7 cellular contexts compared by ENCODE assay signal in the genomic region with DNA sequence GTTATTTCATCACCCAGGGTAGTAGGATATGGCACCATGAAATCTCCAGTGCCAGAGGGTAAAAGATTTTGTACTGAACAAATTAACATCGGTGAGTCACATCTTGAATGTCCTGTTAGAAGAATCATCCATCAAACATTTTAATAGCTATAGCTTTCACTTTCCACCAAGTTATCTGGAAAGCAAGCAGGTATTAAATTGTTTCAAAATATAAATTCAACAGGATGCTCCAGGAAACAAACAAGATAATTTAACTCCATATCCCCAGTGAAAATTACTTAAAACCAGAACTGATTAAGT. TPM values are rescaled to one million over a fixed set of nuclear protein-coding genes. Genes with fewer than 3 reads are reported as not detected.
A peak's percentile ranks its signal among the peaks of the same experiment; 100 is the strongest.
DNase-seq lines count a peak whose midpoint lies in the region; ATAC-seq, FAIRE-seq and TF ChIP-seq lines count a peak whose summit lies in the region.

No MANE protein-coding gene starts in this region.

- ATAC-seq in esophagus mucosa (peak; percentile 24), HG02970 (IDR thresholded peaks at IDR 0.05; ENCODE audit: low FRiP score, unreplicated experiment) (no peak)

- FAIRE-seq in GM12891 (lab: Jason Lieb, UNC): no peak

- no peak for TF ChIP-seq POLR2A in GM12891 (IDR thresholded peaks at IDR 0.05; ENCODE audit: low read depth, low read length)

- peak; percentile 39 for DNase-seq in GM04503 (ENCODE audit: low read depth)
- DNase-seq in OCI-M1 (lab: John Stamatoyannopoulos, UW): peak; percentile 50
- DNase-seq in renal cortical epithelial cell (ENCODE audit: low read depth): peak; percentile 90
- DNase-seq in GM12891 (ENCODE audit: insufficient read length, low spot score): no peak
- DNase-seq in SKM-1 (lab: John Stamatoyannopoulos, UW; ENCODE audit: unreplicated experiment): no peak

TF ChIP-seq in GM12891, 5 proteins besides CTCF, POLR2A, EP300 and RAD21:
- TF ChIP-seq POU2F2 (IDR thresholded peaks at IDR 0.05; ENCODE audit: low read depth, low read length) (no peak), TAF1 (IDR thresholded peaks at IDR 0.05; ENCODE audit: low read depth, low read length) (no peak), PAX5 (IDR thresholded peaks at IDR 0.05; ENCODE audit: insufficient read depth, low read length, severe bottlenecking) (no peak), POLR2AphosphoS5 (IDR thresholded peaks at IDR 0.05; ENCODE audit: low read depth, low read length) (no peak), SPI1 (IDR thresholded peaks at IDR 0.05; ENCODE audit: low read depth, low read length) (no peak)

RNA-seq across cellular contexts. Expression of a gene that starts 2.4 kb away (rescaled TPM):
- total RNA-seq in esophagus mucosa: 22.2 TPM
- total RNA-seq in renal cortical epithelial cell: 45.8 and 79.1 TPM in 2 replicates
- polyA plus RNA-seq in GM12891 (2012; ENCODE audit: low read depth, missing spikeins): 9.9 TPM

RNA-seq across cellular contexts. Expression of a gene that starts 21.4 kb away (rescaled TPM):
- total RNA-seq in esophagus mucosa: 129 TPM
- total RNA-seq in renal cortical epithelial cell: 348 and 471 TPM in 2 replicates
- 154 TPM for polyA plus RNA-seq in GM12891 (2012; ENCODE audit: low read depth, missing spikeins)

RNA-seq across cellular contexts. Expression of a gene that starts 30.4 kb away (rescaled TPM):
- total RNA-seq in esophagus mucosa: 23.8 TPM
- 10.1 and 20.1 TPM in 2 replicates for total RNA-seq in renal cortical epithelial cell
- 0.78 TPM for polyA plus RNA-seq in GM12891 (2012; ENCODE audit: low read depth, missing spikeins)

Comparison
In these comparisons a context has a peak if more than half of its experiments do, and no peak if none do; other contexts are left out.
1. DNase-seq: peak in GM04503 (single experiment), OCI-M1 (single experiment) and renal cortical epithelial cell (single experiment); none in GM12891 (single experiment) and SKM-1 (single experiment).